1 cellular context compared by ENCODE assay signal in genomic region chr2:212451786-212452200, GRCh38.
TF ChIP-seq lines count a peak whose summit lies in the region.

No MANE protein-coding gene starts in this region.

TF ChIP-seq in HepG2, 621 proteins besides CTCF, POLR2A, EP300 and RAD21 (continued from another document and continues in another):
- no peak for TF ChIP-seq SKIL (CRISPR knock-in tag; IDR thresholded peaks at IDR 0.05; ENCODE audit: borderline replicate concordance)
- no peak; the same call in 1 of the 2 replicates for TF ChIP-seq MAFF (IDR thresholded peaks at IDR 0.05; ENCODE audit: low read depth, low read length)
- no peak for TF ChIP-seq THAP11 (CRISPR knock-in tag; IDR thresholded peaks at IDR 0.05)
- no peak for TF ChIP-seq ZNF780A (CRISPR knock-in tag; IDR thresholded peaks at IDR 0.05)
- TF ChIP-seq DDIT3 (CRISPR knock-in tag; IDR thresholded peaks at IDR 0.05): no peak
- no peak for TF ChIP-seq SMAD9 (CRISPR knock-in tag; IDR thresholded peaks at IDR 0.05)
- TF ChIP-seq TFDP1 (CRISPR knock-in tag; IDR thresholded peaks at IDR 0.05; ENCODE audit: borderline replicate concordance): no peak
- TF ChIP-seq TFE3 (CRISPR knock-in tag; IDR thresholded peaks at IDR 0.05): no peak
- no peak for TF ChIP-seq GATA4 (IDR thresholded peaks at IDR 0.05; ENCODE audit: borderline replicate concordance, low read depth)
- TF ChIP-seq SETDB1 (CRISPR knock-in tag; IDR thresholded peaks at IDR 0.05; ENCODE audit: borderline replicate concordance): no peak
- TF ChIP-seq SKI (IDR thresholded peaks at IDR 0.05; ENCODE audit: partially characterized antibody): no peak
- TF ChIP-seq SNAI1 (CRISPR knock-in tag; IDR thresholded peaks at IDR 0.05; ENCODE audit: borderline replicate concordance): no peak
- TF ChIP-seq MED1 (CRISPR knock-in tag; IDR thresholded peaks at IDR 0.05): 0 out of 2 replicates have a peak, but pooled peaks have one; percentile 18
- TF ChIP-seq TEAD3 (CRISPR knock-in tag; optimal IDR thresholded peaks at IDR 0.05; ENCODE audit: borderline replicate concordance): peak; percentile 81
- no peak for TF ChIP-seq ZNF740 (CRISPR knock-in tag; IDR thresholded peaks at IDR 0.05)
- no peak for TF ChIP-seq CCDC6 (CRISPR knock-in tag; IDR thresholded peaks at IDR 0.05)
- TF ChIP-seq ZNF572 (CRISPR knock-in tag; IDR thresholded peaks at IDR 0.05): no peak
- no peak for TF ChIP-seq TP53 (CRISPR knock-in tag; conservative IDR thresholded peaks at IDR 0.05)
- no peak for TF ChIP-seq FLYWCH1 (CRISPR knock-in tag; IDR thresholded peaks at IDR 0.05)
- no peak for TF ChIP-seq SRF (IDR thresholded peaks at IDR 0.05; ENCODE audit: low read depth, low read length)
- no peak for TF ChIP-seq UBTF (CRISPR knock-in tag; IDR thresholded peaks at IDR 0.05)
- no peak for TF ChIP-seq ZNF878 (CRISPR knock-in tag; IDR thresholded peaks at IDR 0.05)
- TF ChIP-seq ZBTB44 (CRISPR knock-in tag; IDR thresholded peaks at IDR 0.05): no peak
- TF ChIP-seq FOXK2 (IDR thresholded peaks at IDR 0.05): no peak
- TF ChIP-seq TBP (CRISPR knock-in tag; IDR thresholded peaks at IDR 0.05): no peak
- no peak for TF ChIP-seq KDM5B (CRISPR knock-in tag; IDR thresholded peaks at IDR 0.05; ENCODE audit: borderline replicate concordance)
- no peak for TF ChIP-seq NAIF1 (CRISPR knock-in tag; IDR thresholded peaks at IDR 0.05; ENCODE audit: borderline replicate concordance)
- no peak for TF ChIP-seq HOXA9 (CRISPR knock-in tag; IDR thresholded peaks at IDR 0.05; ENCODE audit: borderline replicate concordance)
- TF ChIP-seq ELF4 (CRISPR knock-in tag; IDR thresholded peaks at IDR 0.05; ENCODE audit: borderline replicate concordance): no peak
- TF ChIP-seq ZNF331 (CRISPR knock-in tag; IDR thresholded peaks at IDR 0.05): 0 out of 2 replicates have a peak, but pooled peaks have one; percentile 38
- no peak for TF ChIP-seq REXO4 (CRISPR knock-in tag; IDR thresholded peaks at IDR 0.05; ENCODE audit: borderline replicate concordance)
- no peak for TF ChIP-seq EEA1 (CRISPR knock-in tag; IDR thresholded peaks at IDR 0.05; ENCODE audit: borderline replicate concordance)
- TF ChIP-seq BHLHE40 (IDR thresholded peaks at IDR 0.05; ENCODE audit: low read length): peak; percentile 47; the same call in 1 of the 2 replicates
- TF ChIP-seq NCOR1 (IDR thresholded peaks at IDR 0.05; ENCODE audit: borderline replicate concordance, low read length): peak; percentile 80; the same call in 1 of the 2 replicates
- TF ChIP-seq JUN (CRISPR knock-in tag; IDR thresholded peaks at IDR 0.05): no peak
- TF ChIP-seq ZNF512B (CRISPR knock-in tag; IDR thresholded peaks at IDR 0.05; ENCODE audit: borderline replicate concordance): no peak
- no peak for TF ChIP-seq RBFOX2 (IDR thresholded peaks at IDR 0.05; ENCODE audit: low read depth, low read length)
- TF ChIP-seq ZNF512 (CRISPR knock-in tag; IDR thresholded peaks at IDR 0.05): no peak
- no peak for TF ChIP-seq ZNF34 (CRISPR knock-in tag; IDR thresholded peaks at IDR 0.05; ENCODE audit: borderline replicate concordance)
- TF ChIP-seq SRSF9 (IDR thresholded peaks at IDR 0.05; ENCODE audit: borderline replicate concordance, insufficient read depth, low read depth, low read length, poor library complexity, severe bottlenecking): no peak
- TF ChIP-seq HDAC6 (IDR thresholded peaks at IDR 0.05; ENCODE audit: low read depth, low read length): no peak
- TF ChIP-seq CBX1 (IDR thresholded peaks at IDR 0.05; ENCODE audit: low read depth): no peak
- no peak for TF ChIP-seq ZBTB49 (CRISPR knock-in tag; IDR thresholded peaks at IDR 0.05; ENCODE audit: borderline replicate concordance)
- TF ChIP-seq MATR3 (CRISPR knock-in tag; IDR thresholded peaks at IDR 0.05): no peak
- no peak for TF ChIP-seq TRIM22 (IDR thresholded peaks at IDR 0.05)
